10 cellular contexts compared by ENCODE assay signal in genomic region chr15:32838820-32839219, GRCh38.
DNase-seq lines count a peak whose midpoint lies in the region; ATAC-seq lines count a peak whose summit lies in the region.
"Had no signal": no experiment of that assay in that cellular context is flagged by ENCODE, and none has a peak within 500 bp of the region (broad histone marks: within the 10 kb centered on the region; RNA-seq: fewer than 3 reads in every experiment).

No MANE protein-coding gene starts in this region.

- ATAC-seq in GM19455 (IDR thresholded peaks at IDR 0.05; ENCODE audit: unreplicated experiment): no peak
- no peak for ATAC-seq in HG02973 (IDR thresholded peaks at IDR 0.05; ENCODE audit: unreplicated experiment)
- no peak for ATAC-seq in GM18861 (IDR thresholded peaks at IDR 0.05; ENCODE audit: unreplicated experiment)

- DNase-seq in EL: peak; percentile 94
- DNase-seq in NCI-H774 (lab: John Stamatoyannopoulos, UW): peak; percentile 79
- DNase-seq in fibroblast of gingiva (ENCODE audit: low read depth): peak; percentile 85
- DNase-seq in pons (ENCODE audit: low spot score): peak; percentile 77
- no peak for DNase-seq in HuH-7 (ENCODE audit: low spot score)
- DNase-seq: activated naive CD4-positive, alpha-beta T cell treated with anti-CD3 and anti-CD28 coated beads for 36 hours; heart left ventricle had no signal
